21 cellular contexts compared by ENCODE assay signal in genomic region chr2:168134485-168134884, GRCh38.
"Had no signal": no experiment of that assay in that cellular context is flagged by ENCODE, and none has a peak within 500 bp of the region (broad histone marks: within the 10 kb centered on the region; RNA-seq: fewer than 3 reads in every experiment).

No MANE protein-coding gene starts in this region.

- H3K9me3 ChIP-seq: gastroesophageal sphincter, heart right ventricle, left lung, lower lobe of right lung had no signal

- H3K27ac Mint-ChIP-seq: naive thymus-derived CD4-positive, alpha-beta T cell had no signal

- H3K27me3 Mint-ChIP-seq: naive thymus-derived CD4-positive, alpha-beta T cell had no signal

- H3K27me3 ChIP-seq: dorsolateral prefrontal cortex, foreskin keratinocyte, gastroesophageal sphincter, heart right ventricle, left lung had no signal

- DNase-seq: dermis blood vessel endothelial cell; dorsolateral prefrontal cortex; effector CD4-positive, alpha-beta T cell; effector memory CD4-positive, alpha-beta T cell; erythroblast; glutamatergic neuron; head of caudate nucleus; heart right ventricle; hippocampal formation; left cardiac atrium; left lung; left ventricle myocardium superior; lower lobe of right lung; mesendoderm; midbrain; naive thymus-derived CD4-positive, alpha-beta T cell had no signal

- H3K36me3 ChIP-seq: left lung had no signal

- H3K27ac ChIP-seq: coronary artery, epithelial cell of prostate, foreskin keratinocyte, gastroesophageal sphincter, heart right ventricle, left lung, lower lobe of right lung had no signal

- ATAC-seq: esophagus mucosa; foreskin keratinocyte; gastroesophageal sphincter; heart right ventricle; left cardiac atrium; left ventricle myocardium superior; naive thymus-derived CD4-positive, alpha-beta T cell had no signal

- H3K9me3 Mint-ChIP-seq: naive thymus-derived CD4-positive, alpha-beta T cell had no signal

- H3K4me3 ChIP-seq: coronary artery, dorsolateral prefrontal cortex, gastroesophageal sphincter, heart right ventricle, left lung, lower lobe of right lung had no signal

- H3K4me1 ChIP-seq: foreskin keratinocyte, left lung, lower lobe of right lung had no signal

- H3K4me3 Mint-ChIP-seq: naive thymus-derived CD4-positive, alpha-beta T cell had no signal
